8 cellular contexts compared by ENCODE assay signal in genomic region chr17:40915199-40915661, GRCh38. TPM values are rescaled to one million over a fixed set of nuclear protein-coding genes. Genes with fewer than 3 reads are reported as not detected.
DNase-seq lines count a peak whose midpoint lies in the region; ATAC-seq and TF ChIP-seq lines count a peak whose summit lies in the region.

No MANE protein-coding gene starts in this region.

- H3K27me3 Mint-ChIP-seq in Calu3 (ENCODE audit: unreplicated experiment) (no peaks in the 10 kb centered on the region), mesothelial cell of epicardium (ENCODE audit: low read depth) (no peaks in the 10 kb centered on the region)

- intact Hi-C loops in Calu3 (cut with micrococcal nuclease; ENCODE audit: unreplicated experiment), result loop anchor here (1.0 to 2.0 kb wide), 7 partner anchors 12 to 634 kb away; partner anchors contain the start of genes KRTAP1-1 and KRTAP2-3
- intact Hi-C loops in esophagus muscularis mucosa (cut with DNase I), result no loop called here

- H3K4me3 Mint-ChIP-seq in Calu3 (ENCODE audit: low read depth, unreplicated experiment) (peak overlapping the region; percentile 31), mesothelial cell of epicardium (no peak overlapping the region)

- no peak for TF ChIP-seq EP300 in esophagus muscularis mucosa (IDR thresholded peaks at IDR 0.05)

- H3K36me3 ChIP-seq in esophagus muscularis mucosa, result no peaks in the 10 kb centered on the region

- H3K36me3 Mint-ChIP-seq in Calu3 (ENCODE audit: insufficient read depth, unreplicated experiment), result peaks cover 79% of the 10 kb centered on the region
- no peaks in the 10 kb centered on the region for H3K36me3 Mint-ChIP-seq in mesothelial cell of epicardium

- H3K9me3 Mint-ChIP-seq in Calu3 (ENCODE audit: low read depth, unreplicated experiment) (no peaks in the 10 kb centered on the region), mesothelial cell of epicardium (no peaks in the 10 kb centered on the region)

- no peak for TF ChIP-seq CTCF in Calu3 (IDR thresholded peaks at IDR 0.05; ENCODE audit: unreplicated experiment)
- TF ChIP-seq CTCF in mesothelial cell of epicardium (IDR thresholded peaks at IDR 0.05; ENCODE audit: unreplicated experiment), result no peak
- no peak for TF ChIP-seq CTCF in esophagus muscularis mucosa (IDR thresholded peaks at IDR 0.05)

- DNase-seq in Calu3 (no peak), mesothelial cell of epicardium (ENCODE audit: low spot score in 2 of 2, unreplicated experiment in 2 of 2) (no peak), esophagus muscularis mucosa (ENCODE audit: extremely low spot score) (no peak), NCI-H2081 (lab: John Stamatoyannopoulos, UW) (no peak)
- DNase-seq in activated effector memory CD4-positive, alpha-beta T cell treated with Interleukin-2 at 50 U/mL for 16 hours, result no peak
- DNase-seq in activated CD8-positive, alpha-beta memory T cell treated with anti-CD3 and anti-CD28 coated beads for 24 hours, result no peak

- no peak for TF ChIP-seq POLR2A in esophagus muscularis mucosa (IDR thresholded peaks at IDR 0.05; ENCODE audit: low read depth)

- no peaks in the 10 kb centered on the region for H3K27me3 ChIP-seq in esophagus muscularis mucosa

- H3K4me3 ChIP-seq in esophagus muscularis mucosa, result no peak overlapping the region

- H3K27ac ChIP-seq in angular gyrus (ENCODE audit: low read depth, low read length), result peak overlapping the region; percentile 4
- no peak overlapping the region for H3K27ac ChIP-seq in esophagus muscularis mucosa (replicated peaks in 1 of 4)

- H3K9me3 ChIP-seq in esophagus muscularis mucosa, result no peaks in the 10 kb centered on the region

- H3K4me1 ChIP-seq in esophagus muscularis mucosa, result peaks cover 0 to 19% (median 10%) of the 10 kb centered on the region in 4 donors

- peak; percentile 43 for ATAC-seq in HG03196 (IDR thresholded peaks at IDR 0.05; ENCODE audit: unreplicated experiment)

- WGBS in esophagus muscularis mucosa, result 40% methylated on average over 3 of the region's 3 CpGs

- H3K4me1 Mint-ChIP-seq in Calu3 (ENCODE audit: low read depth, unreplicated experiment), result peaks cover 84% of the 10 kb centered on the region
- peaks cover 36% of the 10 kb centered on the region for H3K4me1 Mint-ChIP-seq in mesothelial cell of epicardium

- H3K27ac Mint-ChIP-seq in Calu3 (ENCODE audit: unreplicated experiment), result peak overlapping the region; percentile 96
- H3K27ac Mint-ChIP-seq in mesothelial cell of epicardium, result peak overlapping the region; percentile 81

- no TSS peak for BruUV-seq in Calu3 (replicated peaks; lab: Mats Ljungman, UMichigan)

- CTCF ChIA-PET in Calu3 (lab: Charles Lee), result interaction anchor here (0.5 to 3.2 kb wide), 24 partner anchors 9 to 751 kb away, joined by 3 to 21 read pairs (median 5); partner anchors contain the start of genes KRT23, KRTAP1-1 and KRTAP2-3

RNA-seq across cellular contexts. Expression of gene KRT23, which starts 22.2 kb away (rescaled TPM):
- total RNA-seq in Calu3 (2022) (1,389 and 1,709 TPM in 2 replicates), mesothelial cell of epicardium (2.3 to 2.8 TPM (median 2.6 TPM) in 3 replicates), esophagus muscularis mucosa (under 1 TPM in 1 of 4 donors, not detected in 3; 0.50 TPM)

RNA-seq across cellular contexts. Expression of gene KRT20, which starts 30.2 kb away (rescaled TPM):
- total RNA-seq in Calu3 (2022) (0.66 and 1.7 TPM in 2 replicates), mesothelial cell of epicardium (not detected in 3 replicates), esophagus muscularis mucosa (under 1 TPM in 1 of 4 donors, not detected in 3; 0.52 TPM)

RNA-seq across cellular contexts. Expression of gene KRT12, which starts 48.2 kb away (rescaled TPM):
- total RNA-seq in Calu3 (2022) (2.4 and 2.7 TPM in 2 replicates), mesothelial cell of epicardium (not detected in 3 replicates), esophagus muscularis mucosa (not detected)

RNA-seq across cellular contexts. Expression of gene KRT39, which starts 51.5 kb away (rescaled TPM):
- 0.44 TPM in 1 of 2 replicates, not detected in the other for total RNA-seq in Calu3 (2022)
- total RNA-seq in mesothelial cell of epicardium, result not detected in 3 replicates
- total RNA-seq in esophagus muscularis mucosa, result not detected

Comparison
In these comparisons a context has a peak if more than half of its experiments do, and no peak if none do; other contexts are left out.
1. RNA of gene KRT23, which starts 22.2 kb away (total RNA-seq): 1,389 to 1,709 TPM in Calu3; 2.3 to 2.8 TPM in mesothelial cell of epicardium and 0.50 TPM in esophagus muscularis mucosa; every median in the first group is over 100 times any median in the second.